Comparison of ENCODE assay signal across 1 cellular context in the genomic region with DNA sequence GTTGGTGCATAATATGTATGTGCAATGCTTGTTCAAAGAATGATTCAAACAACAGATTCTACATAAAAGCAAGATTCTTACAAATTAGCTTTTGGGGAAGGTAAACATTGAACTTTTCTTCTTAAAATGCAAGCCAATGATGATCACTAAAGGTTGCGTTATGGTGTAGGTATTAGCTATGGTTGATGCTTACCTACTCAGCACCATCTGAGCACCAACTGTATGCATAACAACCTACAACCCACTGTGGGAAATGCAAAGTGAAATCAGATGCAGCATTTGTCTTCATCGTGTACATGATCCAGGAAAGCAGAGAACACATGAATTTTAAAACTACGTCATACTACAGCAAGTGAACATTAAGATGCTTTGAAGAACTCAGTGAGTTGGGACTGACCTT.
TF ChIP-seq lines count a peak whose summit lies in the region.

No MANE protein-coding gene starts in this region.

TF ChIP-seq in HCT116, 20 proteins besides CTCF, POLR2A, EP300 and RAD21:
- no peak for TF ChIP-seq MAX (IDR thresholded peaks at IDR 0.05)
- no peak for TF ChIP-seq ZFX (IDR thresholded peaks at IDR 0.05)
- no peak for TF ChIP-seq EZH2 (IDR thresholded peaks at IDR 0.05)
- no peak for TF ChIP-seq CEBPB (IDR thresholded peaks at IDR 0.05; ENCODE audit: low read depth)
- TF ChIP-seq EZH2phosphoT487 (IDR thresholded peaks at IDR 0.05; ENCODE audit: borderline replicate concordance) = no peak
- TF ChIP-seq ZNF274 (IDR thresholded peaks at IDR 0.05; ENCODE audit: low read depth, low read length) = no peak
- no peak for TF ChIP-seq SRF (IDR thresholded peaks at IDR 0.05; ENCODE audit: low read depth)
- no peak for TF ChIP-seq POLR2AphosphoS5 (IDR thresholded peaks at IDR 0.05; ENCODE audit: low read depth, low read length)
- no peak for TF ChIP-seq ATF3 (IDR thresholded peaks at IDR 0.05)
- no peak for TF ChIP-seq SIN3A (IDR thresholded peaks at IDR 0.05; ENCODE audit: low read depth)
- TF ChIP-seq EGR1 (IDR thresholded peaks at IDR 0.05; ENCODE audit: low read depth) = no peak
